In genomic region chr22:41444360-41445170, GRCh38 we compare ENCODE assay signal across 8 cellular contexts. TPM values are rescaled to one million over a fixed set of nuclear protein-coding genes. Genes with fewer than 3 reads are reported as not detected.
A peak's percentile ranks its signal among the peaks of the same experiment; 100 is the strongest.
DNase-seq lines count a peak whose midpoint lies in the region; ATAC-seq, FAIRE-seq and TF ChIP-seq lines count a peak whose summit lies in the region.

No MANE protein-coding gene starts in this region.

- TF ChIP-seq POLR2A in GM12891 (IDR thresholded peaks at IDR 0.05; ENCODE audit: low read depth, low read length) (no peak), upper lobe of left lung (IDR thresholded peaks at IDR 0.05) (peak in 2 of 4 donors; percentile 58 to 74)

- 0% methylated on average over 32 to 37 of the region's 37 CpGs for WGBS in upper lobe of left lung, 2 donors

- no peak for TF ChIP-seq CTCF in left ventricle myocardium inferior (IDR thresholded peaks at IDR 0.05; ENCODE audit: borderline replicate concordance)
- TF ChIP-seq CTCF in upper lobe of left lung (IDR thresholded peaks at IDR 0.05), result no peak

- ATAC-seq in HG02798 (IDR thresholded peaks at IDR 0.05; ENCODE audit: poor library complexity, unreplicated experiment) (peak; percentile 59), upper lobe of left lung (ENCODE audit: low FRiP score in 2 of 2) (peak; percentile 78 to 89)

- H3K27me3 ChIP-seq in left ventricle myocardium inferior (ENCODE audit: low read depth) (no peaks in the 10 kb centered on the region), upper lobe of left lung (no peaks in the 10 kb centered on the region)

- H3K9me3 ChIP-seq in left ventricle myocardium inferior (replicated peaks) (no peaks in the 10 kb centered on the region), upper lobe of left lung (no peaks in the 10 kb centered on the region)

- FAIRE-seq in GM12891 (lab: Jason Lieb, UNC), result peak; percentile 98

- H3K27ac ChIP-seq in angular gyrus (ENCODE audit: low read depth, low read length) (peak overlapping the region; percentile 99), left ventricle myocardium inferior (replicated peaks) (peak overlapping the region; percentile 100), upper lobe of left lung (peak overlapping the region; percentile 96 to 100 (median 96))

- H3K4me3 ChIP-seq in left ventricle myocardium inferior, result peak overlapping the region; percentile 100
- H3K4me3 ChIP-seq in upper lobe of left lung, result peak overlapping the region; percentile 84 to 100 (median 90)

- H3K36me3 ChIP-seq in left ventricle myocardium inferior (peaks cover 40% of the 10 kb centered on the region), upper lobe of left lung (peaks cover 0 to 19% (median 6%) of the 10 kb centered on the region in 4 donors)

- TF ChIP-seq EP300 in upper lobe of left lung (IDR thresholded peaks at IDR 0.05), result no peak

- intact Hi-C loops in left ventricle myocardium inferior (cut with micrococcal nuclease) (no loop called here), posterior vena cava (cut with DNase I) (no loop called here)

- DNase-seq in GM12891 (ENCODE audit: insufficient read length, low spot score) (peak; percentile 66), NCI-H146 treated with DMSO at 0.1 percent for 48 hours (lab: John Stamatoyannopoulos, UW; ENCODE audit: unreplicated experiment) (peak; percentile 80), T-helper 2 cell (peak; percentile 50 to 91 (median 73)), left ventricle myocardium inferior (peak; percentile 89), posterior vena cava (ENCODE audit: low spot score) (peak; percentile 96), upper lobe of left lung (peak; percentile 92 to 97)

- peaks cover 91% of the 10 kb centered on the region for H3K4me1 ChIP-seq in left ventricle myocardium inferior
- H3K4me1 ChIP-seq in upper lobe of left lung, result peaks cover 23 to 32% (median 26%) of the 10 kb centered on the region in 4 donors

TF ChIP-seq in GM12891, 5 proteins besides CTCF, POLR2A, EP300 and RAD21:
- peak; percentile 2; the same call in 1 of the 2 replicates for TF ChIP-seq TAF1 (IDR thresholded peaks at IDR 0.05; ENCODE audit: low read depth, low read length)
- TF ChIP-seq POLR2AphosphoS5 (IDR thresholded peaks at IDR 0.05; ENCODE audit: low read depth, low read length), result no peak
- no peak for TF ChIP-seq POU2F2 (IDR thresholded peaks at IDR 0.05; ENCODE audit: low read depth, low read length)
- TF ChIP-seq PAX5 (IDR thresholded peaks at IDR 0.05; ENCODE audit: insufficient read depth, low read length, severe bottlenecking), result no peak
TF ChIP-seq in GM12891: peak in this region for 1.

RNA-seq across cellular contexts. Expression of gene TOB2, which starts 2.0 kb away (rescaled TPM):
- 10.5 TPM for polyA plus RNA-seq in GM12891 (2012; ENCODE audit: low read depth, missing spikeins)
- 63.6 TPM for total RNA-seq in left ventricle myocardium inferior
- 10 to 100 TPM; 36.8 to 37.0 TPM for total RNA-seq in posterior vena cava
- 10 to 100 TPM; 32.8 to 53.6 (median 50.1) TPM for total RNA-seq in upper lobe of left lung

RNA-seq across cellular contexts. Expression of gene PHF5A, which starts 23.9 kb away (rescaled TPM):
- 41.2 TPM for polyA plus RNA-seq in GM12891 (2012; ENCODE audit: low read depth, missing spikeins)
- total RNA-seq in left ventricle myocardium inferior (23.9 TPM), posterior vena cava (10 to 100 TPM; 27.5 to 33.5 TPM), upper lobe of left lung (10 to 100 TPM in 5 of 6 donors, 1 to 10 TPM in 1; 9.4 to 49.3 (median 31.2) TPM)

RNA-seq across cellular contexts. Expression of gene ACO2, which starts 24.4 kb away (rescaled TPM):
- 86.0 TPM for polyA plus RNA-seq in GM12891 (2012; ENCODE audit: low read depth, missing spikeins)
- total RNA-seq in left ventricle myocardium inferior (851 TPM), posterior vena cava (10 to 100 TPM; 61.4 to 63.8 TPM), upper lobe of left lung (100 to 1,000 TPM in 1 of 6 donors, 10 to 100 TPM in 5; 51.3 to 102 (median 83.4) TPM)

Comparison
In these comparisons a context has a peak if more than half of its experiments do, and no peak if none do; other contexts are left out.
1. Peak in every context shown above with its lines: DNase-seq, ATAC-seq, H3K4me3 ChIP-seq and H3K27ac ChIP-seq.